ENCODE assay signal across 8 cellular contexts in the genomic region with DNA sequence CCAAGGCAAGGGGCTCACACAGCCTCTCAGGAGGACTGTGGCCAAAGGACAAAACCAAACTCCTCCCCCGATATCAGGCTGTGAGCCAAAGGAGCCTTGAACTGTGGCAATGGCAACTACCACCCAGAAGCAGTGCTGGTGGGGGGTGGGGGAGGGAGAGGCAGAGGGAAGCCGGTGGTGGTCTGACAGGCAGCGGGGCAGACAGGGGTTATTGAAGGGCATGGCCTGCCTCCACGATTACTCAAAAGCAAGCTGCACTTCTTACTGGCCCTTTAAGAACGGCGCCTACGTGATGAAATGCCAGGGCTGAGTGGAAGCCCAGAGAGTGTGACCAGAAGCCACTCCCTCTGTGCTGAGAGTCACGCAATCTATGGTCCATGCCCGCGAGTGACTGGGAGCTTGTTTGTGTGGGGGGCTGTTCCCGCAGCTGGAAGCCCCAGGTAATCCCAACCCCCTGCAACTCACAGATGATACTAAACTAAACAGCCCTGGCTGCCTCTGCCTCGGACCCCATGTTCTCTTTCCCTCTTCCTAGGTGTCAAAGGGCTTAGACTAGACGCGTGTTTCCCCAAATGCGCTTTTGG.
DNase-seq lines count a peak whose midpoint lies in the region; ATAC-seq and TF ChIP-seq lines count a peak whose summit lies in the region.

No MANE protein-coding gene starts in this region.

- H3K27ac ChIP-seq in aorta (ENCODE audit: low read depth in 1 of 2, low read length in 2 of 2), result no peak overlapping the region
- H3K27ac ChIP-seq in WERI-Rb-1, result no peak overlapping the region

- WGBS in aorta, 2 donors, result 23 to 26% methylated on average over 15 of the region's 15 CpGs

- no peak overlapping the region for H3K4me3 ChIP-seq in aorta (ENCODE audit: low read length in 2 of 2)
- no peak overlapping the region for H3K4me3 ChIP-seq in WERI-Rb-1 (ENCODE audit: low read depth, low read length)

- H3K4me1 ChIP-seq in aorta (ENCODE audit: control insufficient read depth in 1 of 2, insufficient read depth in 2 of 2, low read length in 2 of 2), result no peaks in the 10 kb centered on the region

- DNase-seq in SKM-1 treated with dmso at 0.1 percent for 144 hours (lab: John Stamatoyannopoulos, UW; ENCODE audit: unreplicated experiment) (peak; percentile 59), iPS-NIHi11 (ENCODE audit: low spot score) (peak; percentile 60), aorta (peak; percentile 79 to 85), NCI-H226 (no peak), WERI-Rb-1 (no peak)

- no peaks in the 10 kb centered on the region for H3K27me3 ChIP-seq in aorta (ENCODE audit: control insufficient read depth in 1 of 2, insufficient read depth in 2 of 2, low read length in 1 of 2)
- H3K27me3 ChIP-seq in WERI-Rb-1 (ENCODE audit: insufficient read depth, low read depth, severe bottlenecking), result no peaks in the 10 kb centered on the region

- H3K36me3 ChIP-seq in aorta (ENCODE audit: control insufficient read depth in 1 of 2, insufficient read depth in 2 of 2, low read length in 1 of 2) (no peaks in the 10 kb centered on the region), WERI-Rb-1 (no peaks in the 10 kb centered on the region)

- intact Hi-C loops in aorta (cut with DNase I), result no loop called here

- TF ChIP-seq CTCF in WERI-Rb-1 (IDR thresholded peaks at IDR 0.05; ENCODE audit: low read depth, low read length), result no peak

- peak; percentile 76 for ATAC-seq in GM18499 (IDR thresholded peaks at IDR 0.05; ENCODE audit: insufficient read depth, unreplicated experiment)
- ATAC-seq in HG02938 (IDR thresholded peaks at IDR 0.05; ENCODE audit: unreplicated experiment), result peak; percentile 78
- peak; percentile 32 for ATAC-seq in aorta (ENCODE audit: low FRiP score)
- ATAC-seq in HG02571 (IDR thresholded peaks at IDR 0.05; ENCODE audit: unreplicated experiment), result no peak

- H3K9me3 ChIP-seq in aorta (ENCODE audit: control insufficient read depth, low read length) (peaks cover 1% of the 10 kb centered on the region), WERI-Rb-1 (ENCODE audit: severe bottlenecking) (no peaks in the 10 kb centered on the region)

Comparison
In these comparisons a context has a peak if more than half of its experiments do, and no peak if none do; other contexts are left out.
1. DNase-seq: peak in SKM-1 treated with dmso at 0.1 percent for 144 hours (single experiment), iPS-NIHi11 (single experiment) and aorta (2 of 2); none in NCI-H226 (single experiment) and WERI-Rb-1 (single experiment).